In genomic region chr17:45311406-45311761, GRCh38 we compare ENCODE assay signal across 9 cellular contexts. TPM values are rescaled to one million over a fixed set of nuclear protein-coding genes. Genes with fewer than 3 reads are reported as not detected.
A peak's percentile ranks its signal among the peaks of the same experiment; 100 is the strongest.
DNase-seq lines count a peak whose midpoint lies in the region; FAIRE-seq and TF ChIP-seq lines count a peak whose summit lies in the region.
"Had no signal": no experiment of that assay in that cellular context is flagged by ENCODE, and none has a peak within 500 bp of the region (broad histone marks: within the 10 kb centered on the region; RNA-seq: fewer than 3 reads in every experiment).

No MANE protein-coding gene starts in this region.

- peaks cover 94% of the 10 kb centered on the region for H3K79me2 ChIP-seq in KMS-11 (ENCODE audit: insufficient read depth, low read depth)
- H3K79me2 ChIP-seq in neural progenitor cell (ENCODE audit: low read depth): peaks cover 63% of the 10 kb centered on the region

- TF ChIP-seq POLR2A in GM12891 (IDR thresholded peaks at IDR 0.05; ENCODE audit: low read depth, low read length): no peak

- peak overlapping the region; percentile 71 to 97 (median 93); a peak in 20 of 22 replicates for H3K9ac ChIP-seq in BLaER1 treated with 17β-estradiol and CSF1 and Interleukin-3, amounts not matched to agents 10 nM and 100 nM
- peak overlapping the region; percentile 64 for H3K9ac ChIP-seq in KMS-11
- no peak overlapping the region for H3K9ac ChIP-seq in neural progenitor cell

- no peaks in the 10 kb centered on the region for H3K9me3 Mint-ChIP-seq in neural progenitor cell

- no peak for FAIRE-seq in GM12891 (lab: Jason Lieb, UNC)
- FAIRE-seq: TTC549 had no signal

- peak overlapping the region; percentile 90 to 99 (median 96) for H3K4me2 ChIP-seq in BLaER1 treated with 17β-estradiol and CSF1 and Interleukin-3, amounts not matched to agents 10 nM and 100 nM
- H3K4me2 ChIP-seq in KMS-11: peak overlapping the region; percentile 92
- H3K4me2 ChIP-seq in neural progenitor cell: no peak overlapping the region

- 0 out of 22 replicates have a peak, but pooled peaks cover 0 to 6% (median 0%) of the 10 kb centered on the region in 11 experiments for H3K9me3 ChIP-seq in BLaER1 treated with 17β-estradiol and CSF1 and Interleukin-3, amounts not matched to agents 10 nM and 100 nM (replicated peaks in 1 of 11)
- H3K9me3 ChIP-seq in neural progenitor cell (ENCODE audit: low read depth): no peaks in the 10 kb centered on the region

- no peaks in the 10 kb centered on the region for H3K27me3 Mint-ChIP-seq in neural progenitor cell (ENCODE audit: insufficient read depth, low read depth)

- H3K36me3 Mint-ChIP-seq in neural progenitor cell: peaks cover 20% of the 10 kb centered on the region

- H2AFZ ChIP-seq in KMS-11 (ENCODE audit: low read depth) (no peak overlapping the region), neural progenitor cell (replicated peaks) (no peak overlapping the region)

- H4K20me1 ChIP-seq in BLaER1 treated with 17β-estradiol and CSF1 and Interleukin-3, amounts not matched to agents 10 nM and 100 nM: peaks cover 0 to 70% (median 18%) of the 10 kb centered on the region in 11 experiments; a peak in 14 of 22 replicates
- H4K20me1 ChIP-seq in KMS-11 (ENCODE audit: insufficient read depth): no peaks in the 10 kb centered on the region
- peaks cover 77% of the 10 kb centered on the region for H4K20me1 ChIP-seq in neural progenitor cell (ENCODE audit: low read depth)

- peak overlapping the region in 6 of 10 experiments; percentile 30 to 51 (median 42); a peak in 10 of 20 replicates for H3K4me3 ChIP-seq in BLaER1 treated with 17β-estradiol and CSF1 and Interleukin-3, amounts not matched to agents 10 nM and 100 nM
- H3K4me3 ChIP-seq in KMS-11 (IDR thresholded peaks at IDR 0.05; ENCODE audit: insufficient read depth, low read depth, low read length): no peak overlapping the region
- H3K4me3 ChIP-seq in cardiac fibroblast (replicated peaks in 1 of 2; ENCODE audit: low read depth in 2 of 2, low read length in 2 of 2): no peak overlapping the region
- no peak overlapping the region for H3K4me3 ChIP-seq in neural progenitor cell

- H3F3A ChIP-seq in neural progenitor cell (ENCODE audit: low read depth): peaks cover 9% of the 10 kb centered on the region

- H3K36me3 ChIP-seq in BLaER1 treated with 17β-estradiol and CSF1 and Interleukin-3, amounts not matched to agents 10 nM and 100 nM: peaks cover 11 to 49% (median 39%) of the 10 kb centered on the region in 11 experiments; a peak in 20 of 22 replicates
- H3K36me3 ChIP-seq in KMS-11 (ENCODE audit: insufficient read depth) (no peaks in the 10 kb centered on the region), neural progenitor cell (no peaks in the 10 kb centered on the region)

- peak overlapping the region; percentile 57 to 95 (median 93); a peak in 21 of 22 replicates for H3K27ac ChIP-seq in BLaER1 treated with 17β-estradiol and CSF1 and Interleukin-3, amounts not matched to agents 10 nM and 100 nM
- H3K27ac ChIP-seq in KMS-11 (peak overlapping the region; percentile 89), neural progenitor cell (no peak overlapping the region)

- DNase-seq in cardiac fibroblast (ENCODE audit: low read depth in 2 of 2): no peak
- DNase-seq in neural progenitor cell (ENCODE audit: low spot score): peak; percentile 21
- DNase-seq in DMS114 treated with DMSO at 0.1 percent for 48 hours (lab: John Stamatoyannopoulos, UW; ENCODE audit: unreplicated experiment): no peak
- no peak for DNase-seq in LoVo (ENCODE audit: low spot score)
- no peak for DNase-seq in GM12891 (ENCODE audit: insufficient read length, low spot score)
- DNase-seq in SHP77 (lab: John Stamatoyannopoulos, UW): no peak

- no peaks in the 10 kb centered on the region for H3K27me3 ChIP-seq in BLaER1 treated with 17β-estradiol and CSF1 and Interleukin-3, amounts not matched to agents 10 nM and 100 nM
- no peaks in the 10 kb centered on the region for H3K27me3 ChIP-seq in KMS-11 (ENCODE audit: insufficient read depth, low read depth)
- H3K27me3 ChIP-seq in neural progenitor cell: no peaks in the 10 kb centered on the region

- peak overlapping the region; percentile 50 for H3K27ac Mint-ChIP-seq in neural progenitor cell

- H3K4me1 ChIP-seq in BLaER1 treated with 17β-estradiol and CSF1 and Interleukin-3, amounts not matched to agents 10 nM and 100 nM: peaks cover 88 to 97% (median 94%) of the 10 kb centered on the region in 10 experiments
- peaks cover 90% of the 10 kb centered on the region for H3K4me1 ChIP-seq in KMS-11 (ENCODE audit: low read depth, poor library complexity, severe bottlenecking)
- H3K4me1 ChIP-seq in neural progenitor cell: peaks cover 16% of the 10 kb centered on the region

- TF ChIP-seq CTCF in KMS-11 (conservative IDR thresholded peaks at IDR 0.05; ENCODE audit: low read depth, low read length): no peak
- TF ChIP-seq CTCF in cardiac fibroblast (IDR thresholded peaks at IDR 0.05; ENCODE audit: low read depth, low read length): peak; percentile 13
- no peak for TF ChIP-seq CTCF in neural progenitor cell (IDR thresholded peaks at IDR 0.05)

- H3K4me1 Mint-ChIP-seq in neural progenitor cell: peaks cover 36% of the 10 kb centered on the region

- H3K4me3 Mint-ChIP-seq in neural progenitor cell: no peak overlapping the region

TF ChIP-seq in GM12891, 5 proteins besides CTCF, POLR2A, EP300 and RAD21:
- no peak for TF ChIP-seq POU2F2 (IDR thresholded peaks at IDR 0.05; ENCODE audit: low read depth, low read length)
- TF ChIP-seq TAF1 (IDR thresholded peaks at IDR 0.05; ENCODE audit: low read depth, low read length): no peak
- no peak; the same call in 1 of the 2 replicates for TF ChIP-seq POLR2AphosphoS5 (IDR thresholded peaks at IDR 0.05; ENCODE audit: low read depth, low read length)
- TF ChIP-seq PAX5 (IDR thresholded peaks at IDR 0.05; ENCODE audit: insufficient read depth, low read length, severe bottlenecking): no peak
- no peak for TF ChIP-seq SPI1 (IDR thresholded peaks at IDR 0.05; ENCODE audit: low read depth, low read length)

RNA-seq across cellular contexts. Expression of gene MAP3K14, which starts 5.4 kb away (rescaled TPM):
- total RNA-seq in neural progenitor cell (ENCODE audit: low replicate concordance): 0.34 and 2.7 TPM in 2 replicates
- polyA plus RNA-seq in GM12891 (2012; ENCODE audit: low read depth, missing spikeins): 12.4 TPM

RNA-seq across cellular contexts. Expression of gene SPATA32, which starts 49.5 kb away (rescaled TPM):
- not detected in 2 replicates for total RNA-seq in neural progenitor cell (ENCODE audit: low replicate concordance)
- polyA plus RNA-seq in GM12891 (2012; ENCODE audit: low read depth, missing spikeins): 0.35 TPM

Comparison
In these comparisons a context has a peak if more than half of its experiments do, and no peak if none do; other contexts are left out.
1. H3K4me3 ChIP-seq: peak in BLaER1 treated with 17β-estradiol and CSF1 and Interleukin-3, amounts not matched to agents 10 nM and 100 nM (6 of 10); none in KMS-11 (single experiment), cardiac fibroblast (0 of 2) and neural progenitor cell (single experiment).